Comparison of ENCODE assay signal across 8 cellular contexts in the genomic region with DNA sequence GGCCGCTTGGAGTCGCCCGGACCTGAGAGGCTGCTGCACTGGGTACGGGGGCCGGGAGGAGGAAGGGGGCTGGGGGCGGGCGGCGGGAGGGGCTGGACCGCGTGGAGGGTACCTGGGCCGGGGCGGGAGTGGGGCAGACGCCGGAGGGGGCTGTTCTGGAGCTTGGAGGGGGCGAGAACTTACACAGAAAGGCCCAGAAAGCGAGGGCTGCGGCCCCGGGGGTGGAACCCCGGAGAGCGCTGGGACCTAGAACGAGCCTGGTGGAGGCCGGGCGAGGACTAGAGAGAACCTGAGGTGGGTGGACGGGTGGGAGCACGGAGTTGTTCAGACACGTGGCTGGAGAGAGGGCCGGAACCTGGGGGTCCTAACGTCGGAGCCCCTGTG.
DNase-seq lines count a peak whose midpoint lies in the region; TF ChIP-seq lines count a peak whose summit lies in the region.

No MANE protein-coding gene starts in this region.

- no peaks in the 10 kb centered on the region for H3K9me3 ChIP-seq in mucosa of rectum (ENCODE audit: control insufficient read depth in 2 of 2, low read length in 2 of 2)

- H3K4me2 ChIP-seq in KMS-11: peak overlapping the region; percentile 99; the same call in 1 of the 2 replicates

- peaks cover 18% of the 10 kb centered on the region for H3K4me1 ChIP-seq in KMS-11 (ENCODE audit: low read depth, poor library complexity, severe bottlenecking)
- H3K4me1 ChIP-seq in mucosa of rectum (ENCODE audit: control insufficient read depth in 2 of 2, insufficient read depth in 2 of 2, low read length in 2 of 2): peaks cover 42 to 47% of the 10 kb centered on the region in 2 donors

- H3K9ac ChIP-seq in KMS-11: peak overlapping the region; percentile 87
- H3K9ac ChIP-seq in mucosa of rectum (ENCODE audit: low read depth in 1 of 2, low read length in 2 of 2): peak overlapping the region; percentile 72

- TF ChIP-seq CTCF in AG04449 (IDR thresholded peaks at IDR 0.05; ENCODE audit: insufficient read depth, low read length, missing control alignments): no peak
- TF ChIP-seq CTCF in KMS-11 (conservative IDR thresholded peaks at IDR 0.05; ENCODE audit: low read depth, low read length): no peak

- H2AFZ ChIP-seq in KMS-11 (ENCODE audit: low read depth): no peak overlapping the region

- no peaks in the 10 kb centered on the region for H3K27me3 ChIP-seq in KMS-11 (ENCODE audit: insufficient read depth, low read depth)
- H3K27me3 ChIP-seq in mucosa of rectum (ENCODE audit: control insufficient read depth in 2 of 2, insufficient read depth in 2 of 2, low read length in 2 of 2): no peaks in the 10 kb centered on the region

- H3K4me3 ChIP-seq in AG04449 (ENCODE audit: low read depth, low read length) (peak overlapping the region; percentile 74), KMS-11 (IDR thresholded peaks at IDR 0.05; ENCODE audit: insufficient read depth, low read depth, low read length) (no peak overlapping the region), mucosa of rectum (ENCODE audit: low read length in 2 of 2) (peak overlapping the region; percentile 75 to 86)

- H3K36me3 ChIP-seq in KMS-11 (ENCODE audit: insufficient read depth) (no peaks in the 10 kb centered on the region), mucosa of rectum (ENCODE audit: control insufficient read depth in 2 of 2, insufficient read depth in 2 of 2, low read length in 2 of 2) (peaks cover 3 to 12% of the 10 kb centered on the region in 2 donors)

- H4K20me1 ChIP-seq in KMS-11 (ENCODE audit: insufficient read depth): no peaks in the 10 kb centered on the region

- H3K79me2 ChIP-seq in KMS-11 (ENCODE audit: insufficient read depth, low read depth): peaks cover 36% of the 10 kb centered on the region

- POLR2A ChIA-PET in AG04449 (lab: Yijun Ruan, JAX): interaction anchor here (1.0 to 2.5 kb wide), 3 partner anchors 11 to 19 kb away, joined by 3 to 11 read pairs (median 8); a partner anchor contains a TSS

- H3K27ac ChIP-seq in KMS-11 (peak overlapping the region; percentile 81), caudate nucleus (ENCODE audit: low read depth, low read length) (peak overlapping the region; percentile 58), mucosa of rectum (ENCODE audit: low read depth in 2 of 2, low read length in 2 of 2) (peak overlapping the region; percentile 54 to 81)

- DNase-seq in AG04449 (ENCODE audit: low read depth, low spot score): no peak
- DNase-seq in caudate nucleus (lab: John Stamatoyannopoulos, UW): peak in 6 of 61 donors; percentile 45 to 78 (median 57)
- DNase-seq in central memory CD4-positive, alpha-beta T cell: no peak
- no peak for DNase-seq in COLO668 (lab: John Stamatoyannopoulos, UW; ENCODE audit: unreplicated experiment)
- no peak for DNase-seq in NCI-H2029 treated with DMSO at 0.1 percent for 48 hours (lab: John Stamatoyannopoulos, UW)
- DNase-seq in NCI-H2196 (lab: John Stamatoyannopoulos, UW; ENCODE audit: unreplicated experiment): no peak

- CTCF ChIA-PET in AG04449 (lab: Yijun Ruan, JAX): interaction anchor here (2.2 kb wide), 2 partner anchors 9 to 11 kb away, joined by 16 read pairs; no protein-coding TSS in a partner anchor
